30 cellular contexts compared by ENCODE assay signal in genomic region chr21:37535130-37535529, GRCh38.
"Had no signal": no experiment of that assay in that cellular context is flagged by ENCODE, and none has a peak within 500 bp of the region (broad histone marks: within the 10 kb centered on the region; RNA-seq: fewer than 3 reads in every experiment).

No MANE protein-coding gene starts in this region.

- H3K4me3 Mint-ChIP-seq: naive thymus-derived CD4-positive, alpha-beta T cell; natural killer cell; nephron; neural progenitor cell; stimulated activated memory B cell treated with anti-CD40 and anti-IgM and Interleukin-4, amounts not matched to agents 10 μg/mL and 1 μg/mL and 100 μg/mL, for 72 hours; stimulated activated naive CD8-positive, alpha-beta T cell treated with anti-CD3 and anti-CD28 coated beads, Interleukin-15, amount 100 ng/mL, for 72 hours; type B pancreatic cell had no signal

- ATAC-seq: naive thymus-derived CD4-positive, alpha-beta T cell; psoas muscle; right cardiac atrium; sciatic nerve; stimulated activated memory B cell treated with anti-CD40 and anti-IgM and Interleukin-4, amounts not matched to agents 10 μg/mL and 1 μg/mL and 100 μg/mL, for 72 hours; stimulated activated naive CD8-positive, alpha-beta T cell treated with anti-CD3 and anti-CD28 coated beads, Interleukin-15, amount 100 ng/mL, for 72 hours; stimulated activated naive CD8-positive, alpha-beta T cell treated with anti-CD3 and anti-CD28 coated beads, Interleukin-15, Interleukin-2, amounts not matched to agents 100 U/mL and 50 U/mL, for 24 hours; upper lobe of right lung had no signal

- H3K27me3 ChIP-seq: neural progenitor cell, ovary, suprapubic skin, testis, tibial artery, upper lobe of right lung, uterus had no signal

- H3K4me1 ChIP-seq: parathyroid adenoma, transverse colon, uterus had no signal

- H3K27ac Mint-ChIP-seq: naive thymus-derived CD4-positive, alpha-beta T cell; natural killer cell; nephron; neural progenitor cell; progenitor cell of endocrine pancreas; stimulated activated memory B cell treated with anti-CD40 and anti-IgM and Interleukin-4, amounts not matched to agents 10 μg/mL and 1 μg/mL and 100 μg/mL, for 72 hours; type B pancreatic cell had no signal

- H3K79me2 ChIP-seq: parathyroid adenoma had no signal

- H3K4me2 ChIP-seq: neural progenitor cell, smooth muscle cell had no signal

- H3K36me3 ChIP-seq: neural progenitor cell, ovary, spleen, suprapubic skin, tibial artery, transverse colon, upper lobe of right lung, uterus had no signal

- H2AFZ ChIP-seq: neural progenitor cell, parathyroid adenoma had no signal

- H3K9me3 ChIP-seq: ovary, suprapubic skin, testis, transverse colon, upper lobe of right lung had no signal

- H3K9ac ChIP-seq: neural progenitor cell, parathyroid adenoma had no signal

- DNase-seq: naive thymus-derived CD4-positive, alpha-beta T cell; natural killer cell; occipital lobe; ovary; psoas muscle; right cardiac atrium; spleen; stimulated activated CD4-positive, alpha-beta T cell treated with anti-CD3 and anti-CD28 coated beads, Interleukin-12 subunit alpha, Interleukin-12 subunit beta, amount 100 ng/mL, for 4 hours; stimulated activated CD4-positive, alpha-beta T cell treated with anti-CD3 and anti-CD28 coated beads, Interleukin-1b, Interleukin-23, amount 100 ng/mL, for 48 hours; stimulated activated CD4-positive, alpha-beta T cell treated with anti-CD3 and anti-CD28 coated beads, Interleukin-4, amount 100 ng/mL, for 1 hour; stimulated activated CD4-positive, alpha-beta T cell treated with anti-CD3 and anti-CD28 coated beads, Interleukin-4, amount 100 ng/mL, for 4 hours; stimulated activated CD8-positive, alpha-beta memory T cell treated with anti-CD3 and anti-CD28 coated beads, Interleukin-4, amount 100 ng/mL, for 48 hours; stimulated activated naive CD4-positive, alpha-beta T cell; stimulated activated naive CD8-positive, alpha-beta T cell treated with anti-CD3 and anti-CD28 coated beads, Interleukin-15, amount 100 ng/mL, for 72 hours; stimulated activated naive CD8-positive, alpha-beta T cell treated with anti-CD3 and anti-CD28 coated beads, Interleukin-15, Interleukin-2, amounts not matched to agents 100 U/mL and 50 U/mL, for 24 hours; testis; tibial artery; transverse colon; upper lobe of right lung had no signal

- H3K27ac ChIP-seq: neural progenitor cell, ovary, parathyroid adenoma, psoas muscle, skin epidermis, spleen, suprapubic skin, testis, tibial artery, transverse colon, upper lobe of right lung, uterus had no signal

- H3K4me3 ChIP-seq: neural progenitor cell, ovary, psoas muscle, skin epidermis, smooth muscle cell, spleen, suprapubic skin, testis, tibial artery, transverse colon, upper lobe of right lung, uterus had no signal
